In genomic region chr11:47488111-47488510, GRCh38 we compare ENCODE assay signal across 17 cellular contexts. TPM values are rescaled to one million over a fixed set of nuclear protein-coding genes. Genes with fewer than 3 reads are reported as not detected.
DNase-seq lines count a peak whose midpoint lies in the region; ATAC-seq, FAIRE-seq and TF ChIP-seq lines count a peak whose summit lies in the region.
"Had no signal": no experiment of that assay in that cellular context is flagged by ENCODE, and none has a peak within 500 bp of the region (broad histone marks: within the 10 kb centered on the region; RNA-seq: fewer than 3 reads in every experiment).

No MANE protein-coding gene starts in this region.

- POLR2A ChIA-PET in CD8-positive, alpha-beta T cell (lab: Charles Lee), result interaction anchor here (0.7 to 1.6 kb wide), 2 partner anchors 10 to 21 kb away, joined by 3 read pairs; no protein-coding TSS in a partner anchor

- no peak for DNase-seq in CD8-positive, alpha-beta T cell
- DNase-seq in SK-N-DZ (ENCODE audit: low spot score), result peak; percentile 20
- DNase-seq in left colon, result no peak
- no peak for DNase-seq in pancreas
- DNase-seq in hepatic stellate cell (ENCODE audit: low spot score), result no peak
- DNase-seq in MV-4-11 (lab: John Stamatoyannopoulos, UW), result no peak
- no peak for DNase-seq in activated effector memory CD4-positive, alpha-beta T cell treated with Interleukin-2 at 50 U/mL for 16 hours
- DNase-seq: activated CD4-positive, CD25-positive, alpha-beta regulatory T cell; amygdala; endodermal cell; NCI-H146; NCI-H226 had no signal

- peaks cover 7% of the 10 kb centered on the region for H3K4me1 Mint-ChIP-seq in CD8-positive, alpha-beta T cell (ENCODE audit: low read depth)
- H3K4me1 Mint-ChIP-seq: endodermal cell had no signal

- CTCF ChIA-PET in CD8-positive, alpha-beta T cell (lab: Charles Lee), result interaction anchor here (0.8 kb wide), 1 partner anchor 23 kb away, joined by 3 read pairs; no protein-coding TSS in a partner anchor

- no peaks in the 10 kb centered on the region for H3K9me3 ChIP-seq in CD8-positive, alpha-beta T cell (ENCODE audit: low read length)
- H3K9me3 ChIP-seq in pancreas, result no peaks in the 10 kb centered on the region
- H3K9me3 ChIP-seq: HAP-1 had no signal

- FAIRE-seq in pancreas (lab: Jason Lieb, UNC), result no peak

- H3K36me3 Mint-ChIP-seq in CD8-positive, alpha-beta T cell, result peaks cover 64% of the 10 kb centered on the region

- no peaks in the 10 kb centered on the region for H3K9me3 Mint-ChIP-seq in CD8-positive, alpha-beta T cell
- H3K9me3 Mint-ChIP-seq: endodermal cell, nephron had no signal

- H3K27me3 Mint-ChIP-seq in CD8-positive, alpha-beta T cell (ENCODE audit: low read depth), result no peaks in the 10 kb centered on the region
- H3K27me3 Mint-ChIP-seq: B cell had no signal

- no peak for ATAC-seq in CD8-positive, alpha-beta T cell
- peak; percentile 65 for ATAC-seq in left colon
- ATAC-seq in pancreas, result peak in 3 of 4 donors; percentile 52 to 57 (median 55)

- H3K4me3 ChIP-seq in CD8-positive, alpha-beta T cell (ENCODE audit: low read depth, low read length), result no peak overlapping the region
- H3K4me3 ChIP-seq in pancreas, result no peak overlapping the region
- H3K4me3 ChIP-seq: HAP-1 had no signal

- H3K4me3 Mint-ChIP-seq in CD8-positive, alpha-beta T cell, result no peak overlapping the region
- H3K4me3 Mint-ChIP-seq: B cell, endodermal cell, nephron had no signal

- no peaks in the 10 kb centered on the region for H3K4me1 ChIP-seq in CD8-positive, alpha-beta T cell (ENCODE audit: insufficient read depth, low read length)
- peaks cover 7 to 16% (median 14%) of the 10 kb centered on the region in 3 donors for H3K4me1 ChIP-seq in pancreas

- peak overlapping the region; percentile 19 for H3K27ac Mint-ChIP-seq in CD8-positive, alpha-beta T cell

- TF ChIP-seq CTCF in CD8-positive, alpha-beta T cell (IDR thresholded peaks at IDR 0.05), result no peak
- no peak for TF ChIP-seq CTCF in pancreas (IDR thresholded peaks at IDR 0.05)

- no peaks in the 10 kb centered on the region for H3K27me3 ChIP-seq in CD8-positive, alpha-beta T cell (ENCODE audit: insufficient read depth, low read length)
- H3K27me3 ChIP-seq in pancreas, result no peaks in the 10 kb centered on the region

- H3K27ac ChIP-seq in CD8-positive, alpha-beta T cell (ENCODE audit: low read depth, low read length), result no peak overlapping the region
- H3K27ac ChIP-seq in pancreas, result peak overlapping the region in 2 of 4 donors; percentile 48 to 61

- WGBS in pancreas, 2 donors, result 42 to 43% methylated on average over 3 of the region's 3 CpGs

- H3K36me3 ChIP-seq in CD8-positive, alpha-beta T cell (ENCODE audit: insufficient read depth, low read length), result peaks cover 34% of the 10 kb centered on the region
- peaks cover 0 to 32% (median 32%) of the 10 kb centered on the region in 3 donors for H3K36me3 ChIP-seq in pancreas

- intact Hi-C loops in CD8-positive, alpha-beta T cell (cut with DNase I, micrococcal nuclease), result loop anchor here in 1 of 2 experiments (5.0 kb wide), 1 partner anchor 64 kb away; the partner anchor contains the start of gene CELF1
- intact Hi-C loops in left colon (cut with DNase I, micrococcal nuclease) (no loop called here), pancreas (cut with DNase I) (no loop called here)

RNA-seq across cellular contexts. Expression of gene RAPSN, which starts 39.2 kb away (rescaled TPM):
- total RNA-seq in CD8-positive, alpha-beta T cell, result under 1 TPM; 0.84 to 0.94 TPM
- 0.28 and 1.2 TPM in 2 replicates for polyA plus RNA-seq in SK-N-DZ (2014; cell fraction: cytosol; rRNA removed)
- polyA plus RNA-seq in SK-N-DZ (2014; cell fraction: nucleus; rRNA removed), result 0.31 TPM in 1 of 2 replicates, not detected in the other
- under 1 TPM; 0.61 to 0.70 TPM for total RNA-seq in left colon
- total RNA-seq in pancreas, result under 1 TPM; 0.18 to 0.56 (median 0.30) TPM
- under 1 TPM; 0.34 to 0.92 TPM for polyA plus RNA-seq in pancreas
- total RNA-seq: cerebellum, subcutaneous adipose tissue had no signal
